In the genomic region with DNA sequence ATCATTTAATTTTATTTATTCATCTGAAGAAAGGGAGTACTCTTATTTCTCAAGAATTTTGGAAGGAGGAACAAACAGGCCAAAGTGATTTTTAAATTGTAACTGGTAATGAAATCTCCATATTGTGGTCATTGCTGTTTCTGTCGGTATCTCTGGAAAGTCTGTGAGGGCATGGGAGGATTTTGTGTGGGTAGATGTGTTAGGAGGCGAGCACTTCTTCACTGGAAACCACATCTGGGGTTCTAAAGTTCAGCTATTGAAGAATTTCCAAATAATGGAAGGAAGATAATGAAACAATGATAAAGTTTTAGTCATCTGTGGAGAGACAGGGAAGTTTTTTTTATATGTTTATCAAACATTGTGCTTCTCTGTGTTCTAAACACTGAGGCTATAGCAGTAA, we compare ENCODE assay signal across 17 cellular contexts. TPM values are rescaled to one million over a fixed set of nuclear protein-coding genes. Genes with fewer than 3 reads are reported as not detected.
DNase-seq lines count a peak whose midpoint lies in the region; ATAC-seq and TF ChIP-seq lines count a peak whose summit lies in the region.
"Had no signal": no experiment of that assay in that cellular context is flagged by ENCODE, and none has a peak within 500 bp of the region (broad histone marks: within the 10 kb centered on the region; RNA-seq: fewer than 3 reads in every experiment).

No MANE protein-coding gene starts in this region.

- H4K20me1 ChIP-seq in OCI-LY7 (ENCODE audit: insufficient read depth, low read length), result no peaks in the 10 kb centered on the region

- H3K9me3 Mint-ChIP-seq in CD14-positive monocyte, result peaks cover 0 to 4% (median 0%) of the 10 kb centered on the region in 7 donors

- CTCF ChIA-PET in OCI-LY7 (lab: Charles Lee; ENCODE audit: unreplicated experiment), result no interaction called here

- intact Hi-C loops in CD14-positive monocyte (cut with micrococcal nuclease), result loop anchor here in 1 of 2 donors (5.0 kb wide), 1 partner anchor 61 kb away; no protein-coding TSS in a partner anchor
- intact Hi-C loops in OCI-LY7 (cut with micrococcal nuclease; ENCODE audit: unreplicated experiment), result no loop called here

- peak overlapping the region; percentile 93 for H2AFZ ChIP-seq in OCI-LY7 (ENCODE audit: low read length)

- H3K27ac Mint-ChIP-seq in CD14-positive monocyte, result peak overlapping the region; percentile 11 to 91 (median 70)

- no peak for TF ChIP-seq CTCF in CD14-positive monocyte (IDR thresholded peaks at IDR 0.05)
- TF ChIP-seq CTCF in OCI-LY7 (conservative IDR thresholded peaks at IDR 0.05; ENCODE audit: low read length), result no peak

- H3K36me3 ChIP-seq in OCI-LY7 (ENCODE audit: insufficient read depth, low read length), result 0 out of 2 replicates have a peak, but pooled peaks cover 15% of the 10 kb centered on the region

- H3K79me2 ChIP-seq in OCI-LY7 (ENCODE audit: insufficient read depth, low read depth, low read length), result no peaks in the 10 kb centered on the region

- H3K36me3 Mint-ChIP-seq in CD14-positive monocyte, result peaks cover 46 to 57% of the 10 kb centered on the region in 2 donors

- ATAC-seq in GM18909 (IDR thresholded peaks at IDR 0.05; ENCODE audit: poor library complexity, unreplicated experiment) (peak; percentile 17), HG02852 (IDR thresholded peaks at IDR 0.05; ENCODE audit: unreplicated experiment) (peak; percentile 20), HG03039 (IDR thresholded peaks at IDR 0.05; ENCODE audit: unreplicated experiment) (no peak)

- H3K9me2 ChIP-seq in OCI-LY7 (ENCODE audit: insufficient read depth, low read length), result no peaks in the 10 kb centered on the region

- no TSS peak for BruUV-seq in OCI-LY7 (replicated peaks; lab: Mats Ljungman, UMichigan)

- H3K27ac ChIP-seq in OCI-LY7 (ENCODE audit: low read depth, low read length, poor library complexity, severe bottlenecking), result peak overlapping the region; percentile 61

- H3K9me3 ChIP-seq in OCI-LY7 (ENCODE audit: low read length), result no peaks in the 10 kb centered on the region

- peak overlapping the region; percentile 74 for H3K4me2 ChIP-seq in OCI-LY7 (ENCODE audit: low read length)

- H3K4me3 ChIP-seq in OCI-LY7 (ENCODE audit: low read depth, low read length, poor library complexity, severe bottlenecking), result peak overlapping the region; percentile 44

- H3K27me3 Mint-ChIP-seq in CD14-positive monocyte (ENCODE audit: low read depth in 3 of 3), result peaks cover 0 to 1% (median 1%) of the 10 kb centered on the region in 3 donors

- H3K4me1 ChIP-seq in OCI-LY7 (ENCODE audit: insufficient read depth, low read length, poor library complexity, severe bottlenecking), result peaks cover 17% of the 10 kb centered on the region

- H3K4me3 Mint-ChIP-seq in CD14-positive monocyte, result peak overlapping the region in 1 of 2 donors; percentile 49

- DNase-seq in CD14-positive monocyte (ENCODE audit: low spot score), result no peak
- DNase-seq in OCI-LY7 (ENCODE audit: low spot score), result no peak
- DNase-seq in effector CD8-positive, alpha-beta T cell (lab: John Stamatoyannopoulos, UW), result no peak
- DNase-seq in NCI-H345 treated with DMSO at 0.1 percent for 48 hours (lab: John Stamatoyannopoulos, UW; ENCODE audit: unreplicated experiment), result no peak
- no peak for DNase-seq in cerebellar cortex (ENCODE audit: low spot score)
- DNase-seq: activated CD8-positive, alpha-beta memory T cell treated with anti-CD3 and anti-CD28 coated beads for 24 hours; cortex of kidney; DMS153; GOT3; NCI-H2171 treated with DMSO at 0.1 percent for 48 hours; T1000 had no signal

- POLR2A ChIA-PET in OCI-LY7 (lab: Charles Lee), result interaction anchor here (0.7 kb wide), 1 partner anchor 31 kb away, joined by 3 read pairs; no protein-coding TSS in a partner anchor

- peaks cover 36% of the 10 kb centered on the region for H3K4me1 Mint-ChIP-seq in CD14-positive monocyte

RNA-seq across cellular contexts. Expression of gene TRIM34, which starts 6.6 kb away (rescaled TPM):
- 10 to 100 TPM; 21.9 to 23.5 TPM for polyA plus RNA-seq in CD14-positive monocyte
- total RNA-seq in OCI-LY7 (2014; rRNA removed; shearing (Covaris generic)), result 8.4 and 12.0 TPM in 2 replicates
- total RNA-seq in OCI-LY7 (2022), result 12.4 and 13.1 TPM in 2 replicates

RNA-seq across cellular contexts. Expression of gene TRIM6, which starts 35.0 kb away (rescaled TPM):
- under 1 TPM; 0.15 to 0.44 TPM for polyA plus RNA-seq in CD14-positive monocyte
- not detected in 2 replicates for total RNA-seq in OCI-LY7 (2014; rRNA removed; shearing (Covaris generic))
- total RNA-seq in OCI-LY7 (2022), result not detected in 2 replicates

RNA-seq across cellular contexts. Expression of gene OR52B6, which starts 50.7 kb away (rescaled TPM):
- polyA plus RNA-seq in CD14-positive monocyte, result not detected
- total RNA-seq in OCI-LY7 (2014; rRNA removed; shearing (Covaris generic)), result not detected in 2 replicates
- total RNA-seq in OCI-LY7 (2022), result not detected in 2 replicates
- total RNA-seq: M059J, RPMI7951 had no signal
- polyA plus RNA-seq: adipose tissue had no signal

RNA-seq across cellular contexts. Expression of gene TRIM5, which starts 53.4 kb away (rescaled TPM):
- 10 to 100 TPM in 1 of 2 donors, 1 to 10 TPM in 1; 9.4 to 10.6 TPM for polyA plus RNA-seq in CD14-positive monocyte
- 16.6 and 19.6 TPM in 2 replicates for total RNA-seq in OCI-LY7 (2014; rRNA removed; shearing (Covaris generic))
- 22.5 and 25.5 TPM in 2 replicates for total RNA-seq in OCI-LY7 (2022)

RNA-seq across cellular contexts. Expression of gene TRIM22, which starts 58.2 kb away (rescaled TPM):
- 100 to 1,000 TPM; 122 to 132 TPM for polyA plus RNA-seq in CD14-positive monocyte
- total RNA-seq in OCI-LY7 (2014; rRNA removed; shearing (Covaris generic)), result 28.5 and 42.7 TPM in 2 replicates
- total RNA-seq in OCI-LY7 (2022), result 41.6 and 49.7 TPM in 2 replicates
